26 cellular contexts compared by ENCODE assay signal in genomic region chr6:139013185-139013800, GRCh38.
"Had no signal": no experiment of that assay in that cellular context is flagged by ENCODE, and none has a peak within 500 bp of the region (broad histone marks: within the 10 kb centered on the region; RNA-seq: fewer than 3 reads in every experiment).

No MANE protein-coding gene starts in this region.

- ATAC-seq: activated CD4-positive, alpha-beta T cell treated with anti-CD3 and anti-CD28 coated beads for 36 hours; activated CD8-positive, alpha-beta memory T cell treated with anti-CD3 and anti-CD28 coated beads, Interleukin-2, amount 10 ng/mL, durations not matched to agents 7 days and 5 days; activated CD8-positive, alpha-beta T cell treated with anti-CD3 and anti-CD28 coated beads, Interleukin-2, amount 10 ng/mL, durations not matched to agents 7 days and 5 days; body of pancreas; gastrocnemius medialis; left cardiac atrium; lower lobe of right lung; mucosa of descending colon; natural killer cell treated with Interleukin-12 subunit alpha and Interleukin-12 subunit beta and Interleukin-15 and Interleukin-18, amount 100 ng/mL, for 72 hours; sciatic nerve; stimulated activated memory B cell treated with anti-CD40 and anti-IgM and Interleukin-4, amounts not matched to agents 10 μg/mL and 1 μg/mL and 100 μg/mL, for 72 hours had no signal

- H3K4me2 ChIP-seq: hepatocyte had no signal

- H2AFZ ChIP-seq: hepatocyte had no signal

- DNase-seq: activated CD4-positive, alpha-beta T cell treated with anti-CD3 and anti-CD28 coated beads for 36 hours; activated CD4-positive, CD25-positive, alpha-beta regulatory T cell; activated CD8-positive, alpha-beta memory T cell treated with anti-CD3 and anti-CD28 coated beads, Interleukin-2, amount 10 ng/mL, durations not matched to agents 7 days and 5 days; activated CD8-positive, alpha-beta T cell treated with anti-CD3 and anti-CD28 coated beads, Interleukin-2, amount 10 ng/mL, durations not matched to agents 7 days and 5 days; activated T-cell treated with anti-CD3 and anti-CD28 coated beads, Interleukin-2, amount 50 U/mL, for 48 hours; body of pancreas; effector memory CD4-positive, alpha-beta T cell; gastrocnemius medialis; left cardiac atrium; lower lobe of right lung; mesendoderm; mucosa of descending colon; ovary; stimulated activated CD4-positive, alpha-beta T cell treated with anti-CD3 and anti-CD28 coated beads, Interleukin-12 subunit alpha, Interleukin-12 subunit beta, amount 100 ng/mL, for 4 hours; stimulated activated CD4-positive, alpha-beta T cell treated with anti-CD3 and anti-CD28 coated beads, Interleukin-4, amount 100 ng/mL, for 24 hours; T-helper 1 cell had no signal

- H3K36me3 Mint-ChIP-seq: activated CD8-positive, alpha-beta memory T cell treated with anti-CD3 and anti-CD28 coated beads, Interleukin-2, amount 10 ng/mL, durations not matched to agents 7 days and 5 days; activated naive CD8-positive, alpha-beta T cell; natural killer cell treated with Interleukin-12 subunit alpha and Interleukin-12 subunit beta and Interleukin-15 and Interleukin-18, amount 100 ng/mL, for 72 hours; stimulated activated memory B cell treated with anti-CD40 and anti-IgM and Interleukin-4, amounts not matched to agents 10 μg/mL and 1 μg/mL and 100 μg/mL, for 72 hours had no signal

- H3K27me3 ChIP-seq: body of pancreas, gastrocnemius medialis, hepatocyte, ovary, tibial nerve had no signal

- H3K4me1 ChIP-seq: gastrocnemius medialis had no signal

- H3K4me3 Mint-ChIP-seq: activated CD4-positive, alpha-beta T cell treated with anti-CD3 and anti-CD28 coated beads for 36 hours; activated CD8-positive, alpha-beta memory T cell treated with anti-CD3 and anti-CD28 coated beads, Interleukin-2, amount 10 ng/mL, durations not matched to agents 7 days and 5 days; activated CD8-positive, alpha-beta T cell treated with anti-CD3 and anti-CD28 coated beads, Interleukin-2, amount 10 ng/mL, durations not matched to agents 7 days and 5 days; activated naive CD8-positive, alpha-beta T cell; natural killer cell treated with Interleukin-12 subunit alpha and Interleukin-12 subunit beta and Interleukin-15 and Interleukin-18, amount 100 ng/mL, for 72 hours; stimulated activated memory B cell treated with anti-CD40 and anti-IgM and Interleukin-4, amounts not matched to agents 10 μg/mL and 1 μg/mL and 100 μg/mL, for 72 hours; T-helper 2 cell treated with Interferon-gamma antibody and Interleukin-4, amounts not matched to agents 5 μg/mL and 100 μg/mL, for 36 hours had no signal

- H3K79me2 ChIP-seq: hepatocyte had no signal

- H3K27ac Mint-ChIP-seq: activated CD4-positive, alpha-beta T cell treated with anti-CD3 and anti-CD28 coated beads for 36 hours; activated CD8-positive, alpha-beta memory T cell treated with anti-CD3 and anti-CD28 coated beads, Interleukin-2, amount 10 ng/mL, durations not matched to agents 7 days and 5 days; activated CD8-positive, alpha-beta T cell treated with anti-CD3 and anti-CD28 coated beads, Interleukin-2, amount 10 ng/mL, durations not matched to agents 7 days and 5 days; activated naive CD8-positive, alpha-beta T cell; activated T-helper 2 cell treated with anti-CD3 and anti-CD28 coated beads, Interferon-gamma antibody, Interleukin-2, Interleukin-4, amounts not matched to agents 10 μg/mL and 5 μg/mL and 100 μg/mL, durations not matched to agents 14 hours and 24 hours and 36 hours; natural killer cell treated with Interleukin-12 subunit alpha and Interleukin-12 subunit beta and Interleukin-15 and Interleukin-18, amount 100 ng/mL, for 72 hours; progenitor cell of endocrine pancreas; stimulated activated memory B cell treated with anti-CD40 and anti-IgM and Interleukin-4, amounts not matched to agents 10 μg/mL and 1 μg/mL and 100 μg/mL, for 72 hours; T-helper 2 cell treated with Interferon-gamma antibody and Interleukin-4, amounts not matched to agents 5 μg/mL and 100 μg/mL, for 36 hours had no signal

- H3K9me3 Mint-ChIP-seq: activated T-helper 2 cell treated with anti-CD3 and anti-CD28 coated beads, Interferon-gamma antibody, Interleukin-2, Interleukin-4, amounts not matched to agents 10 μg/mL and 5 μg/mL and 100 μg/mL, durations not matched to agents 14 hours and 24 hours and 36 hours; natural killer cell treated with Interleukin-12 subunit alpha and Interleukin-12 subunit beta and Interleukin-15 and Interleukin-18, amount 100 ng/mL, for 72 hours; stimulated activated memory B cell treated with anti-CD40 and anti-IgM and Interleukin-4, amounts not matched to agents 10 μg/mL and 1 μg/mL and 100 μg/mL, for 72 hours; T-helper 2 cell treated with Interferon-gamma antibody and Interleukin-4, amounts not matched to agents 5 μg/mL and 100 μg/mL, for 36 hours had no signal

- H3K4me3 ChIP-seq: body of pancreas, gastrocnemius medialis, hepatocyte, lower lobe of right lung, mucosa of descending colon, ovary, skin epidermis, tibial nerve had no signal

- H3K27ac ChIP-seq: body of pancreas, gastrocnemius medialis, hepatocyte, lower lobe of right lung, ovary, skin epidermis, tibial nerve had no signal

- H3K27me3 Mint-ChIP-seq: activated CD4-positive, alpha-beta T cell treated with anti-CD3 and anti-CD28 coated beads for 36 hours; activated naive CD8-positive, alpha-beta T cell; stimulated activated memory B cell treated with anti-CD40 and anti-IgM and Interleukin-4, amounts not matched to agents 10 μg/mL and 1 μg/mL and 100 μg/mL, for 72 hours had no signal

- H3K4me1 Mint-ChIP-seq: activated CD4-positive, alpha-beta T cell treated with anti-CD3 and anti-CD28 coated beads for 36 hours; activated CD8-positive, alpha-beta memory T cell treated with anti-CD3 and anti-CD28 coated beads, Interleukin-2, amount 10 ng/mL, durations not matched to agents 7 days and 5 days had no signal

- H3K9me3 ChIP-seq: body of pancreas, gastrocnemius medialis, lower lobe of right lung, mucosa of descending colon, ovary, tibial nerve had no signal

- H3K36me3 ChIP-seq: gastrocnemius medialis, lower lobe of right lung, ovary, tibial nerve had no signal
